3 cellular contexts compared by ENCODE assay signal in the genomic region with DNA sequence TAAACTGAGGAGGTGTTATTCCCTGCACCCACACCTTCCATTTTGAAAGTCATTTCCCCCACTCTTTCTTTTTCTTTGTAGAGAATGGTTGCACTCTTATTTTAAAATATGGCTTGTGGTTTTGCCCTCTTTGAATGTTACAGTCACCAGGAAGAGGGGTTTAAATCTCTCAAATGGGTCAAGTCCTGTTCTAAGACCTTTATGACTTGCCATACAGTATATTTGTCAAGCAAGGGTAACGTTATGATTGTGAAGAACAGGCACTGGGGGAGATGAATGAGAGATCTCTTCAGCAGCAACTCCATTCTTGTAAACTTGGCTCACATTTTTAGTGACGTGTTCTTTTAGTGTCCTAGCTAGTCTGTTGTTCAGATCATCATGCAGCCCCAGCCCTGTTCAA.
"Had no signal": no experiment of that assay in that cellular context is flagged by ENCODE, and none has a peak within 500 bp of the region (broad histone marks: within the 10 kb centered on the region; RNA-seq: fewer than 3 reads in every experiment).

No MANE protein-coding gene starts in this region.

- DNase-seq: GDM1, GF-D8 had no signal

- ATAC-seq: GM12878 had no signal

- H3K4me3 ChIP-seq: GM12878 had no signal
